In genomic region chr4:144008602-144009001, GRCh38 we compare ENCODE assay signal across 1 cellular context. TPM values are rescaled to one million over a fixed set of nuclear protein-coding genes. Genes with fewer than 3 reads are reported as not detected.
"Had no signal": no experiment of that assay in that cellular context is flagged by ENCODE, and none has a peak within 500 bp of the region (broad histone marks: within the 10 kb centered on the region; RNA-seq: fewer than 3 reads in every experiment).

No MANE protein-coding gene starts in this region.

RNA-seq across cellular contexts. Expression of gene GYPB, which starts 10.6 kb away (rescaled TPM):
- polyA plus RNA-seq: SK-N-SH had no signal
